Comparison of ENCODE assay signal across 9 cellular contexts in genomic region chr22:37631448-37632173, GRCh38. TPM values are rescaled to one million over a fixed set of nuclear protein-coding genes. Genes with fewer than 3 reads are reported as not detected.
A peak's percentile ranks its signal among the peaks of the same experiment; 100 is the strongest.
DNase-seq lines count a peak whose midpoint lies in the region; ATAC-seq and TF ChIP-seq lines count a peak whose summit lies in the region.
"Had no signal": no experiment of that assay in that cellular context is flagged by ENCODE, and none has a peak within 500 bp of the region (broad histone marks: within the 10 kb centered on the region; RNA-seq: fewer than 3 reads in every experiment).

No MANE protein-coding gene starts in this region.

- peak overlapping the region; percentile 73 for H3K4me3 Mint-ChIP-seq in stimulated activated naive CD8-positive, alpha-beta T cell treated with anti-CD3 and anti-CD28 coated beads, Interleukin-15, Interleukin-2, amounts not matched to agents 100 ng/mL and 50 ng/mL, for 24 hours
- H3K4me3 Mint-ChIP-seq in activated naive CD8-positive, alpha-beta T cell treated with anti-CD3 and anti-CD28 coated beads for 36 hours = peak overlapping the region; percentile 63
- H3K4me3 Mint-ChIP-seq in mesothelial cell of epicardium = no peak overlapping the region
- H3K4me3 Mint-ChIP-seq: neural progenitor cell had no signal

- ATAC-seq in stimulated activated naive CD8-positive, alpha-beta T cell treated with anti-CD3 and anti-CD28 coated beads, Interleukin-15, Interleukin-2, amounts not matched to agents 100 U/mL and 50 U/mL, for 24 hours = no peak
- no peak for ATAC-seq in esophagus mucosa
- ATAC-seq in HG02642 (IDR thresholded peaks at IDR 0.05; ENCODE audit: poor library complexity, unreplicated experiment) = no peak
- ATAC-seq in HG02571 (IDR thresholded peaks at IDR 0.05; ENCODE audit: unreplicated experiment) = no peak

- no peaks in the 10 kb centered on the region for H3K27me3 Mint-ChIP-seq in stimulated activated naive CD8-positive, alpha-beta T cell treated with anti-CD3 and anti-CD28 coated beads, Interleukin-15, Interleukin-2, amounts not matched to agents 100 ng/mL and 50 ng/mL, for 24 hours
- H3K27me3 Mint-ChIP-seq in activated naive CD8-positive, alpha-beta T cell treated with anti-CD3 and anti-CD28 coated beads for 36 hours = no peaks in the 10 kb centered on the region
- no peaks in the 10 kb centered on the region for H3K27me3 Mint-ChIP-seq in mesothelial cell of epicardium (ENCODE audit: low read depth)

- H3K9me3 Mint-ChIP-seq in stimulated activated naive CD8-positive, alpha-beta T cell treated with anti-CD3 and anti-CD28 coated beads, Interleukin-15, Interleukin-2, amounts not matched to agents 100 ng/mL and 50 ng/mL, for 24 hours = no peaks in the 10 kb centered on the region
- H3K9me3 Mint-ChIP-seq in activated naive CD8-positive, alpha-beta T cell treated with anti-CD3 and anti-CD28 coated beads for 36 hours = no peaks in the 10 kb centered on the region
- H3K9me3 Mint-ChIP-seq in mesothelial cell of epicardium = no peaks in the 10 kb centered on the region
- H3K9me3 Mint-ChIP-seq: neural progenitor cell had no signal

- H3K4me1 Mint-ChIP-seq in stimulated activated naive CD8-positive, alpha-beta T cell treated with anti-CD3 and anti-CD28 coated beads, Interleukin-15, Interleukin-2, amounts not matched to agents 100 ng/mL and 50 ng/mL, for 24 hours (ENCODE audit: low read depth) = peaks cover 73% of the 10 kb centered on the region
- H3K4me1 Mint-ChIP-seq in activated naive CD8-positive, alpha-beta T cell treated with anti-CD3 and anti-CD28 coated beads for 36 hours = peaks cover 64% of the 10 kb centered on the region
- peaks cover 22% of the 10 kb centered on the region for H3K4me1 Mint-ChIP-seq in mesothelial cell of epicardium

- peak overlapping the region; percentile 63 for H3K27ac Mint-ChIP-seq in stimulated activated naive CD8-positive, alpha-beta T cell treated with anti-CD3 and anti-CD28 coated beads, Interleukin-15, Interleukin-2, amounts not matched to agents 100 ng/mL and 50 ng/mL, for 24 hours
- H3K27ac Mint-ChIP-seq in activated naive CD8-positive, alpha-beta T cell treated with anti-CD3 and anti-CD28 coated beads for 36 hours = peak overlapping the region; percentile 92
- H3K27ac Mint-ChIP-seq in mesothelial cell of epicardium = peak overlapping the region; percentile 39
- H3K27ac Mint-ChIP-seq: neural progenitor cell had no signal

- TF ChIP-seq CTCF in mesothelial cell of epicardium (IDR thresholded peaks at IDR 0.05; ENCODE audit: unreplicated experiment) = no peak

- H3K36me3 Mint-ChIP-seq in stimulated activated naive CD8-positive, alpha-beta T cell treated with anti-CD3 and anti-CD28 coated beads, Interleukin-15, Interleukin-2, amounts not matched to agents 100 ng/mL and 50 ng/mL, for 24 hours (ENCODE audit: low read depth) = peaks cover 5% of the 10 kb centered on the region
- peaks cover 9% of the 10 kb centered on the region for H3K36me3 Mint-ChIP-seq in activated naive CD8-positive, alpha-beta T cell treated with anti-CD3 and anti-CD28 coated beads for 36 hours
- peaks cover 6% of the 10 kb centered on the region for H3K36me3 Mint-ChIP-seq in mesothelial cell of epicardium
- H3K36me3 Mint-ChIP-seq: neural progenitor cell had no signal

- no peak for DNase-seq in stimulated activated naive CD8-positive, alpha-beta T cell treated with anti-CD3 and anti-CD28 coated beads, Interleukin-15, Interleukin-2, amounts not matched to agents 100 U/mL and 50 U/mL, for 24 hours
- peak; percentile 43 for DNase-seq in activated naive CD8-positive, alpha-beta T cell treated with anti-CD3 and anti-CD28 coated beads for 36 hours
- DNase-seq in mesothelial cell of epicardium (ENCODE audit: low spot score in 2 of 2, unreplicated experiment in 2 of 2) = no peak
- no peak for DNase-seq in stimulated activated CD4-positive, alpha-beta T cell treated with anti-CD3 and anti-CD28 coated beads, Interleukin-4, amount 100 ng/mL, for 24 hours

RNA-seq across cellular contexts. Expression of gene SH3BP1, which starts 7.9 kb away (rescaled TPM):
- total RNA-seq in activated naive CD8-positive, alpha-beta T cell treated with anti-CD3 and anti-CD28 coated beads for 36 hours = 100 to 1,000 TPM in 1 of 2 experiments, 10 to 100 TPM in 1; 90.8 to 103 TPM
- total RNA-seq in mesothelial cell of epicardium (30.0 to 33.0 TPM (median 31.9 TPM) in 3 replicates), esophagus mucosa (40.2 TPM)

RNA-seq across cellular contexts. Expression of gene GGA1, which starts 23.0 kb away (rescaled TPM):
- 10 to 100 TPM; 56.3 to 61.9 TPM for total RNA-seq in activated naive CD8-positive, alpha-beta T cell treated with anti-CD3 and anti-CD28 coated beads for 36 hours
- total RNA-seq in mesothelial cell of epicardium (96.6 to 107 TPM (median 96.6 TPM) in 3 replicates), esophagus mucosa (28.4 TPM)

RNA-seq across cellular contexts. Expression of gene PDXP, which starts 26.9 kb away (rescaled TPM):
- 10 to 100 TPM; 41.4 to 42.5 TPM for total RNA-seq in activated naive CD8-positive, alpha-beta T cell treated with anti-CD3 and anti-CD28 coated beads for 36 hours
- total RNA-seq in mesothelial cell of epicardium (15.6 to 16.5 TPM (median 16.1 TPM) in 3 replicates), esophagus mucosa (2.5 TPM)

RNA-seq across cellular contexts. Expression of gene LGALS1, which starts 43.8 kb away (rescaled TPM):
- 100 to 1,000 TPM; 166 to 171 TPM for total RNA-seq in activated naive CD8-positive, alpha-beta T cell treated with anti-CD3 and anti-CD28 coated beads for 36 hours
- total RNA-seq in mesothelial cell of epicardium = 238 to 262 TPM (median 242 TPM) in 3 replicates
- total RNA-seq in esophagus mucosa = 55.5 TPM

RNA-seq across cellular contexts. Expression of gene LGALS2, which starts 51.7 kb away (rescaled TPM):
- total RNA-seq in activated naive CD8-positive, alpha-beta T cell treated with anti-CD3 and anti-CD28 coated beads for 36 hours = not detected
- 0.43 to 0.64 TPM (median 0.54 TPM) in 3 replicates for total RNA-seq in mesothelial cell of epicardium
- not detected for total RNA-seq in esophagus mucosa

Comparison
In these comparisons a context has a peak if more than half of its experiments do, and no peak if none do; other contexts are left out.
1. H3K27ac Mint-ChIP-seq: peak in every context shown above with its lines; median percentile 92 in activated naive CD8-positive, alpha-beta T cell treated with anti-CD3 and anti-CD28 coated beads for 36 hours; 63 in stimulated activated naive CD8-positive, alpha-beta T cell treated with anti-CD3 and anti-CD28 coated beads, Interleukin-15, Interleukin-2, amounts not matched to agents 100 ng/mL and 50 ng/mL, for 24 hours; 39 in mesothelial cell of epicardium.